22 cellular contexts compared by ENCODE assay signal in the genomic region with DNA sequence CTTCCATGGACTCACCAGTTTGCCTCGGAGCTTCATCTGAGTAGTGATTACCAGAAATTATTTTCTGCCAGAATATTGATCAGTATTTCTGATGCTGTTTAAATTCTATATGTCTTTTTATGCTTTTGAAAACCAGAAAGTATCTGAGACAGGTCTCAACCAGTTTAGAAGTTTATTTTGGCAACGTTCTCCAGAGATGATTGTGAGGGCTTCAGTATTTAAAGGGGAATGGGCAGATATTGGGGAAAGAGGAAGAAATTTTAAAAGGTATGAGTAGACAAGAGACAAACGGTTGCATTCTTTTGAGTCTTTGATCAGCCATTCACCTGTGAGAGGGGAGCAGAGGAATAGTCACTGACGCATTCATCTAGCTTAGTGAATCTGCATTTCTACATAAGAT. TPM values are rescaled to one million over a fixed set of nuclear protein-coding genes. Genes with fewer than 3 reads are reported as not detected.
A peak's percentile ranks its signal among the peaks of the same experiment; 100 is the strongest.
DNase-seq lines count a peak whose midpoint lies in the region; ATAC-seq, FAIRE-seq and TF ChIP-seq lines count a peak whose summit lies in the region.
"Had no signal": no experiment of that assay in that cellular context is flagged by ENCODE, and none has a peak within 500 bp of the region (broad histone marks: within the 10 kb centered on the region; RNA-seq: fewer than 3 reads in every experiment).

No MANE protein-coding gene starts in this region.

- H3K9me3 Mint-ChIP-seq in memory B cell: peaks cover 1% of the 10 kb centered on the region

- TF ChIP-seq CTCF in 22Rv1 (IDR thresholded peaks at IDR 0.05): no peak
- TF ChIP-seq CTCF in VCaP (conservative IDR thresholded peaks at IDR 0.05): no peak
- no peak for TF ChIP-seq CTCF in bronchial epithelial cell (IDR thresholded peaks at IDR 0.05; ENCODE audit: insufficient read depth, low read length, severe bottlenecking)

- FAIRE-seq in bronchial epithelial cell (lab: Jason Lieb, UNC): no peak
- FAIRE-seq: GM12892, GM18507 had no signal

- peaks cover 36% of the 10 kb centered on the region for H3K36me3 Mint-ChIP-seq in memory B cell

- no peak overlapping the region for H3K4me3 Mint-ChIP-seq in memory B cell
- H3K4me3 Mint-ChIP-seq: B cell had no signal

- peaks cover 2% of the 10 kb centered on the region for H3K4me1 Mint-ChIP-seq in memory B cell
- H3K4me1 Mint-ChIP-seq: B cell had no signal

- H3K4me3 ChIP-seq in bronchial epithelial cell (ENCODE audit: low read depth, low read length): no peak overlapping the region

- peak overlapping the region; percentile 10 for H3K27ac Mint-ChIP-seq in memory B cell
- H3K27ac Mint-ChIP-seq: B cell had no signal

- ATAC-seq in memory B cell (ENCODE audit: low read depth) (no peak), GM18909 (IDR thresholded peaks at IDR 0.05; ENCODE audit: poor library complexity, unreplicated experiment) (no peak)

- DNase-seq in bronchial epithelial cell (ENCODE audit: low read depth): peak; percentile 68
- no peak for DNase-seq in memory B cell (ENCODE audit: low spot score in 2 of 2)
- no peak for DNase-seq in AG08396 (ENCODE audit: low spot score)
- DNase-seq in activated T-cell treated with anti-CD3 and anti-CD28 coated beads, Interleukin-2, amount 50 U/mL, for 48 hours: no peak
- DNase-seq in hepatic stellate cell (ENCODE audit: low spot score): no peak
- DNase-seq: 8988T, Calu3, DMS79, H7, NCI-H1417 treated with DMSO at 0.1 percent for 48 hours, NCI-H187 treated with DMSO at 0.1 percent for 48 hours, NCI-H2227 treated with DMSO at 0.1 percent for 48 hours had no signal

- H3K27ac ChIP-seq in 22Rv1: peak overlapping the region; percentile 84
- H3K27ac ChIP-seq in VCaP: peak overlapping the region; percentile 48
- H3K27ac ChIP-seq: HL-60, KMS-11, RWPE1 had no signal

- no peaks in the 10 kb centered on the region for H3K27me3 ChIP-seq in bronchial epithelial cell (ENCODE audit: control insufficient read depth, insufficient read depth, low read length)

- H3K36me3 ChIP-seq in bronchial epithelial cell (ENCODE audit: control insufficient read depth, insufficient read depth, low read length): peaks cover 5% of the 10 kb centered on the region

- H3K27me3 Mint-ChIP-seq in memory B cell: no peaks in the 10 kb centered on the region
- H3K27me3 Mint-ChIP-seq: B cell had no signal

RNA-seq across cellular contexts. Expression of a gene that starts 44.4 kb away (rescaled TPM):
- total RNA-seq in bronchial epithelial cell: 0.13 and 0.26 TPM in 2 replicates
- total RNA-seq: B cell, HT1080 had no signal

RNA-seq across cellular contexts. Expression of a gene that starts 47.7 kb away (rescaled TPM):
- total RNA-seq in bronchial epithelial cell: 37.8 and 41.9 TPM in 2 replicates
